25 cellular contexts compared by ENCODE assay signal in the genomic region with DNA sequence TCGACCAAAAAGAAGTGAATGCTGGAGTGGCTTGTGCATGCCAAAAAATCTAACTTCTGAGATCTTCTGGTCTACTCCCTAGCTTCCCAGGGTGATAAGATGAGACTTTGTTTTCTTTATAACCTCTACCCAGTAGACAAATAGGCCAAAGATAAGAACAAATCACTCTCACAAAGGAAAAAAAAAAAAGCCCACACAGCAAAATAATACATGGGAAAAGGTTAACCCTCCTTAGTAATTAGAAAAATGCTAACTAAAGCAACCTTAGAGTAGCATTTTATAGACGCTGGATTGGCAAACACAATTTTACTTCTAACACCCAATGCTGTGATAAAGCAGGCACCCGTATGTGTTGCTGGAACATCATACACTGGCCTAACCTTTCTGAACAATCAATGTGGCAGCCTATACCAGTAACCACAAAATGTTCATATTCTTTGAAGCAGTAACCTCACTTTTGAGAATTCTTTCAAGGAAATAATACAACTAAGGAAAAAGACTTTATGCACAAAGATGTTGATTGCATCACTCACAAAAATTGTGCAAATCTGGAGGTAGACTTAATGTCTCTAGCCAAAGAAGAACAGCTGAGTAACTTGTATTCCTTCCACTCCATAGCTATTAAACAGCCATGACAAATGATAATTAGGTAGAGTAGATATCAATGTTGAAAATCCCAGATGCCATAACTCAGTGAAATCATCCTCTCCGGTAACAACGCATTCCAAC.
"Had no signal": no experiment of that assay in that cellular context is flagged by ENCODE, and none has a peak within 500 bp of the region (broad histone marks: within the 10 kb centered on the region; RNA-seq: fewer than 3 reads in every experiment).

No MANE protein-coding gene starts in this region.

- H3K9me3 ChIP-seq: breast epithelium, thyroid gland, upper lobe of right lung had no signal

- H3K4me1 Mint-ChIP-seq: activated T-helper 17 cell treated with anti-CD3 and anti-CD28 coated beads, Interleukin-2, amount 50 U/mL, for 72 hours had no signal

- H3K36me3 Mint-ChIP-seq: activated naive CD8-positive, alpha-beta T cell; WTC11 had no signal

- H3K4me1 ChIP-seq: breast epithelium, thyroid gland had no signal

- H3K27ac Mint-ChIP-seq: activated naive CD8-positive, alpha-beta T cell; activated T-cell treated with anti-CD3 and anti-CD28 coated beads, Interleukin-2, amount 50 U/mL, for 24 hours; activated T-helper 17 cell treated with anti-CD3 and anti-CD28 coated beads, Interleukin-2, amount 50 U/mL, for 72 hours; stimulated activated naive CD8-positive, alpha-beta T cell treated with anti-CD3 and anti-CD28 coated beads, Interleukin-15, Interleukin-2, amounts not matched to agents 100 ng/mL and 50 ng/mL, for 24 hours; WTC11 had no signal

- H3K9me3 Mint-ChIP-seq: activated T-cell treated with anti-CD3 and anti-CD28 coated beads, Interleukin-2, amount 50 U/mL, for 24 hours; activated T-helper 17 cell treated with anti-CD3 and anti-CD28 coated beads, Interleukin-2, amount 50 U/mL, for 72 hours; stimulated activated naive CD8-positive, alpha-beta T cell treated with anti-CD3 and anti-CD28 coated beads, Interleukin-15, Interleukin-2, amounts not matched to agents 100 ng/mL and 50 ng/mL, for 24 hours; WTC11 had no signal

- H3K4me3 Mint-ChIP-seq: activated naive CD8-positive, alpha-beta T cell; activated T-cell treated with anti-CD3 and anti-CD28 coated beads, Interleukin-2, amount 50 U/mL, for 24 hours; activated T-helper 17 cell treated with anti-CD3 and anti-CD28 coated beads, Interleukin-2, amount 50 U/mL, for 72 hours; stimulated activated naive CD8-positive, alpha-beta T cell treated with anti-CD3 and anti-CD28 coated beads, Interleukin-15, Interleukin-2, amounts not matched to agents 100 ng/mL and 50 ng/mL, for 24 hours; WTC11 had no signal

- H3K27ac ChIP-seq: breast epithelium, epithelial cell of prostate, skin epidermis, thyroid gland, upper lobe of right lung had no signal

- H3K36me3 ChIP-seq: breast epithelium, thyroid gland, upper lobe of right lung had no signal

- DNase-seq: activated CD4-positive, alpha-beta T cell treated with anti-CD3 and anti-CD28 coated beads, Interleukin-2, amount 50 U/mL, for 4 hours; activated CD8-positive, alpha-beta memory T cell treated with anti-CD3 and anti-CD28 coated beads for 24 hours; activated CD8-positive, alpha-beta memory T cell treated with anti-CD3 and anti-CD28 coated beads, Interleukin-2, amount 50 U/mL, for 4 hours; activated naive CD4-positive, alpha-beta T cell; activated T-cell treated with anti-CD3 and anti-CD28 coated beads, Interleukin-2, amount 50 U/mL, for 24 hours; cerebellar nuclear complex; cortex of kidney; foreskin fibroblast; kidney glomerular epithelial cell; left ventricle myocardium superior; nucleus accumbens; posterior cingulate gyrus; retina; stimulated activated CD4-positive, alpha-beta T cell treated with anti-CD3 and anti-CD28 coated beads, Interleukin-1b, Interleukin-23, amount 100 ng/mL, for 48 hours; substantia nigra; T-helper 9 cell; thyroid gland; upper lobe of right lung had no signal

- H3K27me3 ChIP-seq: breast epithelium, thyroid gland, upper lobe of right lung had no signal

- H3K4me3 ChIP-seq: breast epithelium, skin epidermis, thyroid gland, upper lobe of right lung had no signal

- H3K27me3 Mint-ChIP-seq: activated T-helper 17 cell treated with anti-CD3 and anti-CD28 coated beads, Interleukin-2, amount 50 U/mL, for 72 hours had no signal

- ATAC-seq: activated T-helper 17 cell treated with anti-CD3 and anti-CD28 coated beads, Interleukin-2, amount 50 U/mL, for 72 hours; left ventricle myocardium superior; upper lobe of right lung; WTC11 had no signal
